ENCODE assay signal across 8 cellular contexts in the genomic region with DNA sequence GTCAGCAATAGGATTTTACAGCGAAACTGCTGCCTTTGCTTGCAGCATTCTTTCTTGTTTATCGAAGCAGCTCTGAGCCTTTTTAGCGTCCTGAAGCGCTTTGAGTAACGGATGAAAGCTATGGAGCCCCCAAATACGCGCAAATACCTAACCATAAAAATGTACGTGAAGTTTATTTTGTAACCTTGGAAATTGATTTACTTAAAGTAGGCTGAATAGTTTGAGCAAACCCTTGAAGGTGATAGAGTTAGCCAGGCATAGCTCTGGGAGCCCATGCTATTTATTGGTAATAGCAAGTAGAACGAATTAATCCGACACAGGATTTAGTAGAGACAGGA. TPM values are rescaled to one million over a fixed set of nuclear protein-coding genes. Genes with fewer than 3 reads are reported as not detected.
DNase-seq lines count a peak whose midpoint lies in the region; ATAC-seq and TF ChIP-seq lines count a peak whose summit lies in the region.

No MANE protein-coding gene starts in this region.

- H3K4me3 Mint-ChIP-seq in CD4-positive, alpha-beta T cell, result no peak overlapping the region

- H2AFZ ChIP-seq in SK-N-SH (ENCODE audit: low read depth), result peak overlapping the region; percentile 59; the same call in 1 of the 2 replicates

- no peaks in the 10 kb centered on the region for H3K36me3 Mint-ChIP-seq in CD4-positive, alpha-beta T cell (ENCODE audit: low read depth)

- no peaks in the 10 kb centered on the region for H3K79me2 ChIP-seq in SK-N-SH (ENCODE audit: insufficient read depth)

- H3K27ac ChIP-seq in SK-N-SH (ENCODE audit: low read depth in 2 of 2, low read length in 1 of 2), result no peak overlapping the region
- no peak overlapping the region for H3K27ac ChIP-seq in right cardiac atrium (ENCODE audit: low read length)
- no peak overlapping the region for H3K27ac ChIP-seq in CD4-positive, alpha-beta T cell (ENCODE audit: low read depth, low read length)

- H3K4me1 ChIP-seq in SK-N-SH (ENCODE audit: control insufficient read depth in 1 of 2, insufficient read depth in 2 of 2, low read depth in 1 of 2, low read length in 1 of 2), result peaks cover 0 to 7% of the 10 kb centered on the region in 2 experiments; a peak in 1 of 4 replicates
- no peaks in the 10 kb centered on the region for H3K4me1 ChIP-seq in right cardiac atrium (ENCODE audit: control insufficient read depth, insufficient read depth, low read length)

- no peaks in the 10 kb centered on the region for H3K9me3 ChIP-seq in SK-N-SH
- H3K9me3 ChIP-seq in right cardiac atrium (ENCODE audit: control insufficient read depth, low read length), result no peaks in the 10 kb centered on the region
- no peaks in the 10 kb centered on the region for H3K9me3 ChIP-seq in CD4-positive, alpha-beta T cell (ENCODE audit: control insufficient read depth, low read length)

- H3K4me2 ChIP-seq in SK-N-SH, result peak overlapping the region; percentile 83

- peak; percentile 5 for ATAC-seq in GM19035 (IDR thresholded peaks at IDR 0.05; ENCODE audit: unreplicated experiment)
- no peak for ATAC-seq in right cardiac atrium
- no peak for ATAC-seq in CD4-positive, alpha-beta T cell (ENCODE audit: poor library complexity)

- in situ Hi-C loops in KBM-7 (cut with MboI; ENCODE audit: low pct_unique_long_range_greater_than_20kb, low sequenced_read_pairs), result no loop called here

- H3K9ac ChIP-seq in SK-N-SH, result no peak overlapping the region

- TF ChIP-seq RAD21 in SK-N-SH (IDR thresholded peaks at IDR 0.05; ENCODE audit: low read length), result no peak

- WGBS in SK-N-SH (ENCODE audit: low lambda C conversion rate), result 7% methylated on average over 10 of the region's 10 CpGs
- WGBS in right cardiac atrium, result 10% methylated on average over 10 of the region's 10 CpGs

- intact Hi-C loops in right cardiac atrium (cut with DNase I), result no loop called here
- intact Hi-C loops in CD4-positive, alpha-beta T cell (cut with DNase I, micrococcal nuclease), result no loop called here

- DNase-seq in SK-N-SH, result no peak
- no peak for DNase-seq in right cardiac atrium
- no peak for DNase-seq in retinal pigment epithelial cell (ENCODE audit: low read depth)
- DNase-seq in NK-92 treated with Interleukin-12 subunit alpha and Interleukin-12 subunit beta, amount 100 ng/mL, for 24 hours (lab: John Stamatoyannopoulos, UW), result no peak
- DNase-seq in CD4-positive, alpha-beta T cell, result no peak
- DNase-seq in NCI-H1092 (lab: John Stamatoyannopoulos, UW), result no peak
- DNase-seq in KBM-7, result no peak

- no peaks in the 10 kb centered on the region for H3K36me3 ChIP-seq in SK-N-SH (replicated peaks in 1 of 2; ENCODE audit: control insufficient read depth in 1 of 2, insufficient read depth in 2 of 2, low read length in 1 of 2)

- H3K27me3 ChIP-seq in SK-N-SH (ENCODE audit: insufficient read depth) (peaks cover 20% of the 10 kb centered on the region), right cardiac atrium (ENCODE audit: control insufficient read depth, insufficient read depth) (no peaks in the 10 kb centered on the region)
- H3K27me3 ChIP-seq in CD4-positive, alpha-beta T cell (ENCODE audit: control insufficient read depth, insufficient read depth, low read length), result peaks cover 65% of the 10 kb centered on the region

- H3K4me3 ChIP-seq in SK-N-SH (ENCODE audit: low read depth in 2 of 2, low read length in 1 of 2), result peak overlapping the region; percentile 55 to 60
- peak overlapping the region; percentile 61 for H3K4me3 ChIP-seq in right cardiac atrium (ENCODE audit: low read length)
- H3K4me3 ChIP-seq in retinal pigment epithelial cell (ENCODE audit: low read length), result peak overlapping the region; percentile 75

- H3K9me3 Mint-ChIP-seq in CD4-positive, alpha-beta T cell, result no peaks in the 10 kb centered on the region

- no peaks in the 10 kb centered on the region for H3K9me2 ChIP-seq in SK-N-SH

- CTCF ChIA-PET in SK-N-SH (lab: Yijun Ruan, JAX), result interaction anchor here (0.6 to 2.0 kb wide), 5 partner anchors 9 to 878 kb away, joined by 3 to 8 read pairs (median 4); no protein-coding TSS in a partner anchor
- CTCF ChIA-PET in CD4-positive, alpha-beta T cell (lab: Charles Lee), result no interaction called here

- H3K27ac Mint-ChIP-seq in CD4-positive, alpha-beta T cell, result no peak overlapping the region

- no peaks in the 10 kb centered on the region for H4K20me1 ChIP-seq in SK-N-SH (ENCODE audit: insufficient read depth)

- H3K27me3 Mint-ChIP-seq in CD4-positive, alpha-beta T cell, result peaks cover 81% of the 10 kb centered on the region

- POLR2A ChIA-PET in SK-N-SH (lab: Yijun Ruan, JAX), result no interaction called here
- POLR2A ChIA-PET in CD4-positive, alpha-beta T cell (lab: Charles Lee), result no interaction called here

- H3K4me1 Mint-ChIP-seq in CD4-positive, alpha-beta T cell (ENCODE audit: low read depth), result no peaks in the 10 kb centered on the region

- H3F3A ChIP-seq in SK-N-SH (replicated peaks; ENCODE audit: insufficient read depth), result no peaks in the 10 kb centered on the region

- TF ChIP-seq CTCF in SK-N-SH (IDR thresholded peaks at IDR 0.05), result no peak
- no peak for TF ChIP-seq CTCF in retinal pigment epithelial cell (conservative IDR thresholded peaks at IDR 0.05; ENCODE audit: low read depth, low read length)
- TF ChIP-seq CTCF in CD4-positive, alpha-beta T cell (IDR thresholded peaks at IDR 0.05), result no peak

- no peak for TF ChIP-seq EP300 in SK-N-SH (IDR thresholded peaks at IDR 0.05; ENCODE audit: borderline replicate concordance in 1 of 2, low read depth in 1 of 2, low read length in 1 of 2)

TF ChIP-seq in SK-N-SH, 30 proteins besides CTCF, POLR2A, EP300 and RAD21:
- TF ChIP-seq, protein P1, sequence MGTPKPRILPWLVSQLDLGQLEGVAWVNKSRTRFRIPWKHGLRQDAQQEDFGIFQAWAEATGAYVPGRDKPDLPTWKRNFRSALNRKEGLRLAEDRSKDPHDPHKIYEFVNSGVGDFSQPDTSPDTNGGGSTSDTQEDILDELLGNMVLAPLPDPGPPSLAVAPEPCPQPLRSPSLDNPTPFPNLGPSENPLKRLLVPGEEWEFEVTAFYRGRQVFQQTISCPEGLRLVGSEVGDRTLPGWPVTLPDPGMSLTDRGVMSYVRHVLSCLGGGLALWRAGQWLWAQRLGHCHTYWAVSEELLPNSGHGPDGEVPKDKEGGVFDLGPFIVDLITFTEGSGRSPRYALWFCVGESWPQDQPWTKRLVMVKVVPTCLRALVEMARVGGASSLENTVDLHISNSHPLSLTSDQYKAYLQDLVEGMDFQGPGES (IDR thresholded peaks at IDR 0.05; ENCODE audit: low read depth, low read length), result no peak
- TF ChIP-seq REST (IDR thresholded peaks at IDR 0.05; ENCODE audit: low read depth, low read length), result no peak

RNA-seq across cellular contexts. Expression of gene ACADL, which starts 0.2 kb away (rescaled TPM):
- polyA plus RNA-seq in SK-N-SH (2012; rRNA removed) (not detected in 2 replicates), right cardiac atrium (2.8 TPM)
- polyA plus RNA-seq in SK-N-SH (2012; cell fraction: cytosol; rRNA removed), result not detected in 2 replicates
- polyA plus RNA-seq in SK-N-SH (2012; cell fraction: nucleus; rRNA removed), result 0.04 TPM in 1 of 2 replicates, not detected in the other
- 1 to 10 TPM; 2.8 to 3.4 (median 3.1) TPM for total RNA-seq in right cardiac atrium
- total RNA-seq in CD4-positive, alpha-beta T cell, result not detected

RNA-seq across cellular contexts. Expression of gene KANSL1L, which starts 54.2 kb away (rescaled TPM):
- 5.5 and 7.9 TPM in 2 replicates for polyA plus RNA-seq in SK-N-SH (2012; rRNA removed)
- polyA plus RNA-seq in SK-N-SH (2012; cell fraction: cytosol; rRNA removed), result 6.4 and 6.6 TPM in 2 replicates
- polyA plus RNA-seq in SK-N-SH (2012; cell fraction: nucleus; rRNA removed), result 6.3 and 16.7 TPM in 2 replicates
- total RNA-seq in right cardiac atrium, result 10 to 100 TPM; 19.4 to 23.9 (median 22.2) TPM
- 6.2 TPM for polyA plus RNA-seq in right cardiac atrium
- total RNA-seq in CD4-positive, alpha-beta T cell, result 1 to 10 TPM; 6.7 to 7.0 TPM
